Comparison of ENCODE assay signal across 10 cellular contexts in the genomic region with DNA sequence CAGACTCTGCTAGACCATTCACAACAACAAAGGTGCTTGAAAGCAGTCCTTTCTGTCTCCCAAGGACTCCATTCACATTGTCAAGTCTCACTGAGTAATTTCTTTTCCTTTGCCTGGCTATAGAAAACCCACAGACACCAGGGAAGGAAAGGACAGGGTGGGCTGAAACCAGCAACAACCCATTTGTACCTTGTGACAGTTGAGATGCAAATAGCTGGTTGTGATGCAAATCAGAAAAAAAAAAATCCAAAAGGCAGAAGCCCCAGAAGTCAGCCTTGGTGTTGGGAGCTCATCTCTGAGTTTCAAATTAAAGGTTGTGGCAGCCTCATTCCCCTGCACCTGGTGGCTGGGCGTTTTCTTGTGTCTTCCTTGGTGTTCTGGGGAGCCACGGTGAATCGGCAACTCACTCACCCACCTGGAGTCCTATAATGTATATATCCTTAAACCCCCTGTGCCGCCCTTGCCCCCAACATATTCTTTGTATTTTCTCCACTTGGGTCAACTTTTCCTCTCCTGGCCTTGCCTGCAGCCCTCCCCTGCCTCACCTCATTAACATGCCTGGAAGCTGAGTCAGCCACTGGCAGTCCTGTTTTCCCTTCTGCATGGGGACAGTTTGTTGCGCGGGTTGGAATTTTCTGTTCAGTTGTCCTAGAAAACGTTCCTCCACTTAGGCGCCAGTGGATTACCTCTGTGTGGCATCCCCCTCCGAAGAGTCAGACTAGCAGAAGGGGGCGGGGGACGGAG.
DNase-seq lines count a peak whose midpoint lies in the region; ATAC-seq and TF ChIP-seq lines count a peak whose summit lies in the region.
"Had no signal": no experiment of that assay in that cellular context is flagged by ENCODE, and none has a peak within 500 bp of the region (broad histone marks: within the 10 kb centered on the region; RNA-seq: fewer than 3 reads in every experiment).

No MANE protein-coding gene starts in this region.

- peaks cover 0 to 3% of the 10 kb centered on the region in 2 donors for H3K4me1 ChIP-seq in lung (ENCODE audit: control insufficient read depth in 2 of 2, insufficient read depth in 2 of 2, low read length in 2 of 2)
- peaks cover 0 to 1% of the 10 kb centered on the region in 2 donors for H3K4me1 ChIP-seq in aorta (ENCODE audit: control insufficient read depth in 1 of 2, insufficient read depth in 2 of 2, low read length in 2 of 2)

- H3K9me3 ChIP-seq in MG63 = no peaks in the 10 kb centered on the region
- H3K9me3 ChIP-seq in lung (ENCODE audit: control insufficient read depth in 2 of 2, insufficient read depth in 1 of 2, low read length in 1 of 2) = no peaks in the 10 kb centered on the region
- H3K9me3 ChIP-seq in aorta (ENCODE audit: control insufficient read depth, low read length) = no peaks in the 10 kb centered on the region

- TF ChIP-seq CTCF in lung (IDR thresholded peaks at IDR 0.05; ENCODE audit: control extremely low read depth, extremely low read depth) = no peak

- intact Hi-C loops in aorta (cut with DNase I) = loop anchor here in 1 of 2 donors (10.0 kb wide), 1 partner anchor 227 kb away; a partner anchor contains a TSS

- H3K4me3 ChIP-seq in MG63 = no peak overlapping the region
- no peak overlapping the region for H3K4me3 ChIP-seq in lung
- no peak overlapping the region for H3K4me3 ChIP-seq in aorta (ENCODE audit: low read length in 2 of 2)

- WGBS in lung, 2 donors = 64 to 71% methylated on average over 11 of the region's 11 CpGs
- 45 to 51% methylated on average over 11 of the region's 11 CpGs for WGBS in aorta, 2 donors

- H3K27ac ChIP-seq in lung (ENCODE audit: low read depth in 1 of 2, low read length in 1 of 2) (peak overlapping the region in 1 of 2 donors; percentile 26), aorta (ENCODE audit: low read depth in 1 of 2, low read length in 2 of 2) (no peak overlapping the region)
- H3K27ac ChIP-seq: epithelial cell of prostate, VCaP had no signal

- DNase-seq in MG63 = peak; percentile 47
- peak; percentile 64 for DNase-seq in dermis blood vessel endothelial cell
- DNase-seq in lung (ENCODE audit: low spot score) = peak; percentile 38
- DNase-seq in aorta = no peak
- DNase-seq in activated CD8-positive, alpha-beta memory T cell treated with anti-CD3 and anti-CD28 coated beads for 24 hours = no peak
- no peak for DNase-seq in amniotic stem cell (lab: John Stamatoyannopoulos, UW)
- DNase-seq: Kasumi-1 had no signal

- ATAC-seq in lung (ENCODE audit: insufficient read depth, low FRiP score) (no peak), aorta (ENCODE audit: low FRiP score) (peak; percentile 33), GM19395 (IDR thresholded peaks at IDR 0.05; ENCODE audit: unreplicated experiment) (no peak)

- H3K27me3 ChIP-seq in MG63 = no peaks in the 10 kb centered on the region
- H3K27me3 ChIP-seq in lung (ENCODE audit: control insufficient read depth, insufficient read depth) = no peaks in the 10 kb centered on the region
- no peaks in the 10 kb centered on the region for H3K27me3 ChIP-seq in aorta (ENCODE audit: control insufficient read depth in 1 of 2, insufficient read depth in 2 of 2, low read length in 1 of 2)

- H3K36me3 ChIP-seq in MG63 (no peaks in the 10 kb centered on the region), lung (ENCODE audit: control insufficient read depth in 2 of 2, insufficient read depth in 2 of 2, low read length in 2 of 2) (no peaks in the 10 kb centered on the region), aorta (ENCODE audit: control insufficient read depth in 1 of 2, insufficient read depth in 2 of 2, low read length in 1 of 2) (no peaks in the 10 kb centered on the region)

Comparison
In these comparisons a context has a peak if more than half of its experiments do, and no peak if none do; other contexts are left out.
1. DNase-seq: peak in MG63 (single experiment), dermis blood vessel endothelial cell (single experiment) and lung (single experiment); none in aorta (0 of 2), activated CD8-positive, alpha-beta memory T cell treated with anti-CD3 and anti-CD28 coated beads for 24 hours (single experiment) and amniotic stem cell (single experiment).